8 cellular contexts compared by ENCODE assay signal in genomic region chr2:216108310-216108966, GRCh38. TPM values are rescaled to one million over a fixed set of nuclear protein-coding genes. Genes with fewer than 3 reads are reported as not detected.
DNase-seq lines count a peak whose midpoint lies in the region; ATAC-seq lines count a peak whose summit lies in the region.

No MANE protein-coding gene starts in this region.

- H4K91ac ChIP-seq in neuronal stem cell (ENCODE audit: low read depth, low read length, poor library complexity), result no peak overlapping the region

- no peak overlapping the region for H2BK5ac ChIP-seq in neuronal stem cell (ENCODE audit: low read length)

- H3K18ac ChIP-seq in neuronal stem cell (ENCODE audit: low read length), result no peak overlapping the region

- peaks cover 17 to 22% of the 10 kb centered on the region in 2 donors for H3K4me1 ChIP-seq in neuronal stem cell (ENCODE audit: control insufficient read depth in 2 of 2, insufficient read depth in 1 of 2, low read depth in 1 of 2, low read length in 2 of 2)

- H3K79me1 ChIP-seq in neuronal stem cell (ENCODE audit: low read depth, low read length), result no peaks in the 10 kb centered on the region

- H2AFZ ChIP-seq in neuronal stem cell (ENCODE audit: low read length), result peak overlapping the region; percentile 81

- peak overlapping the region; percentile 66 for H2AK5ac ChIP-seq in neuronal stem cell (ENCODE audit: low read depth, low read length)

- no peak overlapping the region for H2BK120ac ChIP-seq in neuronal stem cell (ENCODE audit: low read depth, low read length)

- H3K23ac ChIP-seq in neuronal stem cell (ENCODE audit: low read depth, low read length, poor library complexity), result no peak overlapping the region

- peak overlapping the region; percentile 26 for H3K27ac ChIP-seq in neuronal stem cell (replicated peaks; ENCODE audit: low read length)

- no peaks in the 10 kb centered on the region for H3K9me3 ChIP-seq in neuronal stem cell (replicated peaks in 1 of 2; ENCODE audit: control insufficient read depth in 2 of 2, insufficient read depth in 1 of 2, low read depth in 1 of 2, low read length in 2 of 2)

- no peak overlapping the region for H2BK15ac ChIP-seq in neuronal stem cell (ENCODE audit: low read length)

- WGBS in neuronal stem cell (ENCODE audit: extremely low coverage in 2 of 2, insufficient read length in 2 of 2, insufficient replicate concordance in 1 of 2), 2 donors, result no CpG with 5 or more reads among the region's 6 CpGs

- no peak overlapping the region for H2BK12ac ChIP-seq in neuronal stem cell (ENCODE audit: low read length)

- peak; percentile 12 for DNase-seq in COLO829 (ENCODE audit: low spot score)
- peak; percentile 40 for DNase-seq in NCI-H69 (lab: John Stamatoyannopoulos, UW)
- DNase-seq in ecto neural progenitor cell (ENCODE audit: low spot score), result peak; percentile 58
- no peak for DNase-seq in neuronal stem cell (ENCODE audit: low spot score)
- DNase-seq in kidney glomerular epithelial cell (lab: John Stamatoyannopoulos, UW), result no peak
- no peak for DNase-seq in NOMO-1 (lab: John Stamatoyannopoulos, UW; ENCODE audit: unreplicated experiment in 2 of 2)

- no peak overlapping the region for H3K9ac ChIP-seq in neuronal stem cell (ENCODE audit: low read depth, low read length, poor library complexity)

- no peak overlapping the region for H3K14ac ChIP-seq in neuronal stem cell (ENCODE audit: low read length)

- H3K4ac ChIP-seq in neuronal stem cell (ENCODE audit: low read length), result no peak overlapping the region

- H3K36me3 ChIP-seq in neuronal stem cell (replicated peaks in 1 of 2; ENCODE audit: control insufficient read depth in 2 of 2, insufficient read depth in 2 of 2, low read length in 2 of 2), result peaks cover 18 to 34% of the 10 kb centered on the region in 2 donors

- peak overlapping the region in 1 of 2 donors; percentile 85 for H3K4me3 ChIP-seq in neuronal stem cell (ENCODE audit: low read length in 2 of 2)

- no peak overlapping the region for H3K4me2 ChIP-seq in neuronal stem cell (ENCODE audit: insufficient read depth, low read length, poor library complexity, severe bottlenecking)

- ATAC-seq in GM18498 (IDR thresholded peaks at IDR 0.05; ENCODE audit: unreplicated experiment), result no peak
- ATAC-seq in HG02763 (IDR thresholded peaks at IDR 0.05; ENCODE audit: unreplicated experiment), result no peak

- no peaks in the 10 kb centered on the region for H3K27me3 ChIP-seq in neuronal stem cell (ENCODE audit: control insufficient read depth in 3 of 3, insufficient read depth in 3 of 3, low read depth in 1 of 3, low read length in 3 of 3)

- no peak overlapping the region for H4K8ac ChIP-seq in neuronal stem cell (ENCODE audit: low read depth, low read length)

RNA-seq across cellular contexts. Expression of gene XRCC5, which starts 0.7 kb away (rescaled TPM):
- 260 TPM for polyA plus RNA-seq in neuronal stem cell (2013, experiment 1 of 2)
- polyA plus RNA-seq in neuronal stem cell (2013, experiment 2 of 2), result 259 TPM

RNA-seq across cellular contexts. Expression of gene TMEM169, which starts 26.7 kb away (rescaled TPM):
- 61.7 TPM for polyA plus RNA-seq in neuronal stem cell (2013, experiment 1 of 2)
- 62.7 TPM for polyA plus RNA-seq in neuronal stem cell (2013, experiment 2 of 2)

RNA-seq across cellular contexts. Expression of gene PECR, which starts 26.8 kb away (rescaled TPM):
- polyA plus RNA-seq in neuronal stem cell (2013, experiment 1 of 2), result 9.1 TPM
- polyA plus RNA-seq in neuronal stem cell (2013, experiment 2 of 2), result 9.5 TPM

Comparison
In these comparisons a context has a peak if more than half of its experiments do, and no peak if none do; other contexts are left out.
1. DNase-seq: peak in COLO829 (single experiment), NCI-H69 (single experiment) and ecto neural progenitor cell (single experiment); none in neuronal stem cell (single experiment), kidney glomerular epithelial cell (single experiment) and NOMO-1 (0 of 2).